In the genomic region with DNA sequence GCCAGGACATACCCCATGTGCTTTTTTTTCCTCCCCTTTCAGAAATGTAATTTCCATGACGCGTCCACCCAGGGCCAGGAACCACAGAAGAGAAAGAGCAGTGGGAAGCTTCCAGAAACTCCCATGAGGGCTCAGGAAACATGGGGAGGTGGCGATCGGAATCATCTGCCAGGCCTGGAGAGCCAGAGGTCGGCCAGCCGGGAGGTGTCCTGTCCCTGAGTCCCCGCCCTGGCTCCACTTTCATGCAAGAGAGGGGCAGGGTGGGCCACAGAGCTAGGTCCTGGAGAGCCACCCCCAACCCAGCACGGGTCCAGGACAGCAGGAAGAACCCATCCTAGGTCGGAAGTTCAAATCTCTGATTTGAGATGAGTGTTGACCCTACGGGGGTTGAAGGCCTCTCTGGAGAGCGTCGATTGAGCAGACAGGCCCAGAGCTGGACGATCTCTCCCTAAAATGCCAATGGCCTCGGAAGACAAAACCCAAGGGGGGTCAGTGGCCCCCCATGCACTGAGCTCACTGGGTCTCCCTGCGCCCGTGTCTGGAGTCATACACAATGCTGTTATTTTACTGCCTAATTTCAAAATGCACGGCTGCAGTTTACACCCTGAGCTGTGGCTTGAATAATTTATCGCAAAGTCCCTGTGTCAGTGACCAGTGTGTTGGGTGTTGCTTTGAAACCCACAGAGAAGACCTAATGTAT, we compare ENCODE assay signal across 21 cellular contexts.
"Had no signal": no experiment of that assay in that cellular context is flagged by ENCODE, and none has a peak within 500 bp of the region (broad histone marks: within the 10 kb centered on the region; RNA-seq: fewer than 3 reads in every experiment).

No MANE protein-coding gene starts in this region.

- H3K36me3 ChIP-seq: left lung, lower lobe of right lung, pancreas, prostate gland, suprapubic skin, thoracic aorta, tibial artery, vagina had no signal

- H3K27ac ChIP-seq: left lung, lower lobe of right lung, pancreas, prostate gland, skin epidermis, suprapubic skin, thoracic aorta, tibial artery, vagina had no signal

- H3K4me3 ChIP-seq: left lung, lower lobe of right lung, pancreas, prostate gland, skin epidermis, suprapubic skin, thoracic aorta, tibial artery, vagina had no signal

- ATAC-seq: left colon; left lung; lower lobe of right lung; naive thymus-derived CD8-positive, alpha-beta T cell; pancreas; right cardiac atrium; sciatic nerve; stimulated activated effector memory CD8-positive, alpha-beta T cell treated with anti-CD3 and anti-CD28 coated beads, Interleukin-12 subunit alpha, Interleukin-12 subunit beta, amount 100 ng/mL, for 72 hours had no signal

- DNase-seq: hippocampal formation; left colon; left lung; lower lobe of right lung; mammary epithelial cell; mesenchymal stem cell; naive thymus-derived CD8-positive, alpha-beta T cell; pancreas; retina; right cardiac atrium; stimulated activated CD4-positive, alpha-beta T cell treated with anti-CD3 and anti-CD28 coated beads, Interleukin-4, amount 100 ng/mL, for 24 hours; stimulated activated naive CD4-positive, alpha-beta T cell; tibial artery had no signal

- H3K9me3 ChIP-seq: pancreas, prostate gland, suprapubic skin, thoracic aorta had no signal

- FAIRE-seq: keratinocyte, pancreas had no signal

- H3K4me1 ChIP-seq: left lung, lower lobe of right lung, pancreas, prostate gland, tibial artery, vagina had no signal

- H3K27me3 ChIP-seq: pancreas, vagina had no signal
